ENCODE assay signal across 14 cellular contexts in genomic region chr2:108971661-108972566, GRCh38. TPM values are rescaled to one million over a fixed set of nuclear protein-coding genes. Genes with fewer than 3 reads are reported as not detected.
DNase-seq lines count a peak whose midpoint lies in the region; ATAC-seq, FAIRE-seq and TF ChIP-seq lines count a peak whose summit lies in the region.
"Had no signal": no experiment of that assay in that cellular context is flagged by ENCODE, and none has a peak within 500 bp of the region (broad histone marks: within the 10 kb centered on the region; RNA-seq: fewer than 3 reads in every experiment).

No MANE protein-coding gene starts in this region.

- no peaks in the 10 kb centered on the region for H3K36me3 Mint-ChIP-seq in activated CD4-positive, alpha-beta memory T cell treated with anti-CD3 and anti-CD28 coated beads, Interleukin-2, amount 10 ng/mL, durations not matched to agents 7 days and 5 days (ENCODE audit: low read depth)

- no peak overlapping the region for H3K27ac Mint-ChIP-seq in activated CD4-positive, alpha-beta memory T cell treated with anti-CD3 and anti-CD28 coated beads, Interleukin-2, amount 10 ng/mL, durations not matched to agents 7 days and 5 days

- H3K36me3 ChIP-seq in liver (ENCODE audit: control insufficient read depth in 4 of 4, insufficient read depth in 3 of 4, low read depth in 1 of 4, low read length in 3 of 4) (no peaks in the 10 kb centered on the region), HepG2 (replicated peaks in 1 of 2; ENCODE audit: control insufficient read depth in 1 of 2, insufficient read depth in 2 of 2, low read length in 2 of 2) (no peaks in the 10 kb centered on the region), vagina (no peaks in the 10 kb centered on the region)
- H3K36me3 ChIP-seq: upper lobe of left lung had no signal

- BruUV-seq in HepG2 (replicated peaks; lab: Mats Ljungman, UMichigan), result no TSS peak

- 66% methylated on average over 22 of the region's 22 CpGs for WGBS in liver
- WGBS in HepG2 (ENCODE audit: low lambda C conversion rate), result 62% methylated on average over 19 of the region's 22 CpGs

- no peak for FAIRE-seq in HepG2 (lab: Jason Lieb, UNC)

- H3K9me3 ChIP-seq in liver (ENCODE audit: control insufficient read depth in 4 of 4, low read length in 3 of 4), result no peaks in the 10 kb centered on the region
- H3K9me3 ChIP-seq in HepG2 (ENCODE audit: low read length), result no peaks in the 10 kb centered on the region
- H3K9me3 ChIP-seq in vagina, result no peaks in the 10 kb centered on the region
- H3K9me3 ChIP-seq: upper lobe of left lung had no signal

- no peak for TF ChIP-seq CTCF in liver (IDR thresholded peaks at IDR 0.05; ENCODE audit: low read depth, low read length, missing input control)
- no peak for TF ChIP-seq CTCF in HepG2 (CRISPR knock-in tag; IDR thresholded peaks at IDR 0.05)
- TF ChIP-seq CTCF in vagina (IDR thresholded peaks at IDR 0.05), result no peak

- ATAC-seq in HepG2, result no peak

- H3K4me3 ChIP-seq in liver (ENCODE audit: low read depth in 1 of 3, low read length in 3 of 3) (no peak overlapping the region), HepG2 (replicated peaks in 1 of 3; ENCODE audit: insufficient read depth in 1 of 3, low read depth in 2 of 3, low read length in 3 of 3) (no peak overlapping the region), vagina (no peak overlapping the region)
- H3K4me3 ChIP-seq: upper lobe of left lung had no signal

- no peak for TF ChIP-seq EP300 in HepG2 (IDR thresholded peaks at IDR 0.05; ENCODE audit: low read depth in 2 of 2, low read length in 2 of 2)
- no peak for TF ChIP-seq EP300 in HepG2 (CRISPR knock-in tag; IDR thresholded peaks at IDR 0.05; ENCODE audit: borderline replicate concordance)

- TF ChIP-seq RAD21 in liver (IDR thresholded peaks at IDR 0.05), result no peak
- no peak for TF ChIP-seq RAD21 in HepG2 (CRISPR knock-in tag; IDR thresholded peaks at IDR 0.05)

- no peaks in the 10 kb centered on the region for H3K27me3 ChIP-seq in liver (ENCODE audit: control insufficient read depth in 4 of 4, insufficient read depth in 4 of 4, low read length in 3 of 4)
- peaks cover 0 to 32% of the 10 kb centered on the region in 2 experiments; a peak in 2 of 5 replicates for H3K27me3 ChIP-seq in HepG2 (ENCODE audit: control insufficient read depth in 1 of 2, insufficient read depth in 2 of 2, low read length in 2 of 2)
- no peaks in the 10 kb centered on the region for H3K27me3 ChIP-seq in vagina
- H3K27me3 ChIP-seq: upper lobe of left lung had no signal

- POLR2A ChIA-PET in HepG2 (lab: Yijun Ruan, JAX), result no interaction called here
- POLR2A ChIA-PET in activated CD4-positive, alpha-beta memory T cell treated with anti-CD3 and anti-CD28 coated beads, Interleukin-2, amount 10 ng/mL, durations not matched to agents 7 days and 5 days (lab: Charles Lee), result no interaction called here

- H4K20me1 ChIP-seq in HepG2 (ENCODE audit: insufficient read depth, low read length), result no peaks in the 10 kb centered on the region

- H3K27me3 Mint-ChIP-seq in activated CD4-positive, alpha-beta memory T cell treated with anti-CD3 and anti-CD28 coated beads, Interleukin-2, amount 10 ng/mL, durations not matched to agents 7 days and 5 days, result no peaks in the 10 kb centered on the region

- CTCF ChIA-PET in HepG2 (lab: Yijun Ruan, JAX; ENCODE audit: low intra/inter-chr PET ratio, low total read pairs), result no interaction called here
- CTCF ChIA-PET in activated CD4-positive, alpha-beta memory T cell treated with anti-CD3 and anti-CD28 coated beads, Interleukin-2, amount 10 ng/mL, durations not matched to agents 7 days and 5 days (lab: Charles Lee), result no interaction called here

- no peak overlapping the region for H3K4me2 ChIP-seq in HepG2 (ENCODE audit: low read depth, low read length)

- H2AFZ ChIP-seq in HepG2 (ENCODE audit: low read length), result no peak overlapping the region

- no peak overlapping the region for H3K9ac ChIP-seq in liver (ENCODE audit: low read depth in 1 of 2, low read length in 2 of 2)
- no peak overlapping the region for H3K9ac ChIP-seq in HepG2 (ENCODE audit: insufficient read depth, low read depth, low read length)

- no peak overlapping the region for H3K27ac ChIP-seq in liver (ENCODE audit: low read depth in 1 of 2, low read length in 2 of 2)
- H3K27ac ChIP-seq in HepG2 (ENCODE audit: extremely low read length, insufficient read depth, low read length), result no peak overlapping the region
- H3K27ac ChIP-seq in vagina, result peak overlapping the region; percentile 41
- H3K27ac ChIP-seq: upper lobe of left lung had no signal

- H3K4me3 Mint-ChIP-seq in activated CD4-positive, alpha-beta memory T cell treated with anti-CD3 and anti-CD28 coated beads, Interleukin-2, amount 10 ng/mL, durations not matched to agents 7 days and 5 days, result no peak overlapping the region

- no peaks in the 10 kb centered on the region for H3K9me3 Mint-ChIP-seq in activated CD4-positive, alpha-beta memory T cell treated with anti-CD3 and anti-CD28 coated beads, Interleukin-2, amount 10 ng/mL, durations not matched to agents 7 days and 5 days

- no peak for TF ChIP-seq POLR2A in HepG2 (IDR thresholded peaks at IDR 0.05; ENCODE audit: insufficient read depth in 1 of 2, low read depth in 2 of 2, low read length in 2 of 2)
- no peak for TF ChIP-seq POLR2A in vagina (IDR thresholded peaks at IDR 0.05)

- no peak for DNase-seq in HepG2 (ENCODE audit: low spot score)
- peak; percentile 44 for DNase-seq in T1000 (lab: John Stamatoyannopoulos, UW)
- peak; percentile 48 for DNase-seq in hepatic stellate cell (ENCODE audit: low spot score)
- DNase-seq in vagina (ENCODE audit: extremely low spot score in 2 of 2), result no peak
- no peak for DNase-seq in CD1c-positive myeloid dendritic cell (ENCODE audit: extremely low spot score)
- DNase-seq in stimulated activated CD4-positive, alpha-beta T cell treated with anti-CD3 and anti-CD28 coated beads, Interleukin-2, amount 100 ng/mL, for 48 hours, result no peak
- DNase-seq in activated CD4-positive, alpha-beta memory T cell treated with anti-CD3 and anti-CD28 coated beads, Interleukin-2, amount 10 ng/mL, durations not matched to agents 7 days and 5 days, result no peak
- DNase-seq: activated CD8-positive, alpha-beta memory T cell treated with anti-CD3 and anti-CD28 coated beads for 24 hours; effector CD8-positive, alpha-beta T cell; hypothalamus; NCI-H146; upper lobe of left lung had no signal

- H3K79me2 ChIP-seq in HepG2 (ENCODE audit: insufficient read depth, low read length), result no peaks in the 10 kb centered on the region

- intact Hi-C loops in HepG2 (cut with micrococcal nuclease; ENCODE audit: unreplicated experiment), result no loop called here
- intact Hi-C loops in vagina (cut with DNase I), result no loop called here

- in situ Hi-C loops in HepG2 (cut with HindIII; ENCODE audit: extremely low pct_ligation_motif_present, low pct_unique_long_range_greater_than_20kb), result no loop called here

- H3K4me1 ChIP-seq in liver (ENCODE audit: control insufficient read depth in 4 of 4, insufficient read depth in 4 of 4, low read length in 3 of 4) (peaks cover 0 to 3% (median 0%) of the 10 kb centered on the region in 4 donors), HepG2 (ENCODE audit: insufficient read depth, low read length) (no peaks in the 10 kb centered on the region), vagina (no peaks in the 10 kb centered on the region)
- H3K4me1 ChIP-seq: upper lobe of left lung had no signal

- H3K4me1 Mint-ChIP-seq in activated CD4-positive, alpha-beta memory T cell treated with anti-CD3 and anti-CD28 coated beads, Interleukin-2, amount 10 ng/mL, durations not matched to agents 7 days and 5 days, result no peaks in the 10 kb centered on the region

TF ChIP-seq in liver, 16 proteins besides CTCF, POLR2A, EP300 and RAD21:
- peak in 1 of 2 donors; percentile 35 for TF ChIP-seq HNF4A (conservative IDR thresholded peaks at IDR 0.05)
- TF ChIP-seq RXRA (IDR thresholded peaks at IDR 0.05), result peak; percentile 12 to 69
- TF ChIP-seq GABPA (IDR thresholded peaks at IDR 0.05 in 1 of 2, conservative IDR thresholded peaks at IDR 0.05 in 1 of 2), result no peak

TF ChIP-seq in HepG2, 621 proteins besides CTCF, POLR2A, EP300 and RAD21 (continues in another document):
- TF ChIP-seq KLF16 (CRISPR knock-in tag; IDR thresholded peaks at IDR 0.05) (no peak), WIZ (CRISPR knock-in tag; IDR thresholded peaks at IDR 0.05) (no peak), SPEN (CRISPR knock-in tag; IDR thresholded peaks at IDR 0.05; ENCODE audit: low read depth) (no peak), BRD4 (CRISPR knock-in tag; IDR thresholded peaks at IDR 0.05) (no peak), MIXL1 (CRISPR knock-in tag; IDR thresholded peaks at IDR 0.05) (no peak), ZNF205 (CRISPR knock-in tag; IDR thresholded peaks at IDR 0.05) (no peak), ZNF768 (CRISPR knock-in tag; IDR thresholded peaks at IDR 0.05) (no peak), ZNF33B (CRISPR knock-in tag; IDR thresholded peaks at IDR 0.05) (no peak), SNRNP70 (IDR thresholded peaks at IDR 0.05; ENCODE audit: low read depth, low read length) (no peak)

RNA-seq across cellular contexts. Expression of gene EDAR, which starts 17.1 kb away (rescaled TPM):
- total RNA-seq in liver (under 1 TPM; 0.09 to 0.50 TPM), HepG2 (2016; rRNA removed; fragmentation: Illumina TruSeq; extraction: Trizol) (not detected in 2 replicates), vagina (0.74 TPM)
- polyA plus RNA-seq in liver (under 1 TPM; 0.09 to 0.10 TPM), HepG2 (2011; rRNA removed) (not detected in 2 replicates)
- not detected in 2 replicates for total RNA-seq in HepG2 (2016; cell fraction: cytosol; rRNA removed; fragmentation: Illumina TruSeq; extraction: Trizol; ENCODE audit: low read depth)
- total RNA-seq in HepG2 (2016; cell fraction: insoluble cytoplasmic fraction; rRNA removed; fragmentation: Illumina TruSeq; extraction: Trizol), result not detected in 2 replicates
- not detected in 2 replicates for total RNA-seq in HepG2 (2016; cell fraction: membrane; rRNA removed; fragmentation: Illumina TruSeq; extraction: Trizol)
- not detected in 2 replicates for total RNA-seq in HepG2 (2016; cell fraction: nucleus; rRNA removed; fragmentation: Illumina TruSeq; extraction: Trizol)
- polyA plus RNA-seq in HepG2 (2011; cell fraction: cytosol; rRNA removed), result not detected in 2 replicates
- polyA plus RNA-seq in HepG2 (2011; cell fraction: nucleus; rRNA removed), result not detected in 2 replicates
- not detected in 2 replicates for polyA plus RNA-seq in HepG2 (2012)
- not detected in 2 replicates for polyA plus RNA-seq in HepG2 (2016; cell fraction: cytosol; fragmentation: Illumina TruSeq; extraction: Trizol; ENCODE audit: low read depth)
- not detected in 2 replicates for polyA plus RNA-seq in HepG2 (2016; cell fraction: insoluble cytoplasmic fraction; fragmentation: Illumina TruSeq; extraction: Trizol; ENCODE audit: low read depth)
- not detected in 2 replicates for polyA plus RNA-seq in HepG2 (2016; cell fraction: membrane; fragmentation: Illumina TruSeq; extraction: Trizol; ENCODE audit: low read depth)
- polyA plus RNA-seq in HepG2 (2016; cell fraction: nucleus; fragmentation: Illumina TruSeq; extraction: Trizol; ENCODE audit: insufficient read depth, low read depth), result not detected in 2 replicates
- polyA minus RNA-seq in HepG2 (2011; rRNA and poly(A)+ RNA removed; ENCODE audit: low replicate concordance), result 0.16 TPM in 1 of 2 replicates, not detected in the other
- polyA minus RNA-seq in HepG2 (2011; cell fraction: cytosol; rRNA and poly(A)+ RNA removed), result not detected in 2 replicates
- not detected in 2 replicates for polyA minus RNA-seq in HepG2 (2011; cell fraction: nucleus; rRNA and poly(A)+ RNA removed)
- total RNA-seq in activated CD4-positive, alpha-beta memory T cell treated with anti-CD3 and anti-CD28 coated beads, Interleukin-2, amount 10 ng/mL, durations not matched to agents 7 days and 5 days, result not detected
- total RNA-seq: HT-29 had no signal

Comparison
In these comparisons a context has a peak if more than half of its experiments do, and no peak if none do; other contexts are left out.
1. DNase-seq: peak in T1000 (single experiment) and hepatic stellate cell (single experiment); none in HepG2 (single experiment), vagina (0 of 2), CD1c-positive myeloid dendritic cell (single experiment), stimulated activated CD4-positive, alpha-beta T cell treated with anti-CD3 and anti-CD28 coated beads, Interleukin-2, amount 100 ng/mL, for 48 hours (0 of 2) and activated CD4-positive, alpha-beta memory T cell treated with anti-CD3 and anti-CD28 coated beads, Interleukin-2, amount 10 ng/mL, durations not matched to agents 7 days and 5 days (single experiment).